2 cellular contexts compared by ENCODE assay signal in the genomic region with DNA sequence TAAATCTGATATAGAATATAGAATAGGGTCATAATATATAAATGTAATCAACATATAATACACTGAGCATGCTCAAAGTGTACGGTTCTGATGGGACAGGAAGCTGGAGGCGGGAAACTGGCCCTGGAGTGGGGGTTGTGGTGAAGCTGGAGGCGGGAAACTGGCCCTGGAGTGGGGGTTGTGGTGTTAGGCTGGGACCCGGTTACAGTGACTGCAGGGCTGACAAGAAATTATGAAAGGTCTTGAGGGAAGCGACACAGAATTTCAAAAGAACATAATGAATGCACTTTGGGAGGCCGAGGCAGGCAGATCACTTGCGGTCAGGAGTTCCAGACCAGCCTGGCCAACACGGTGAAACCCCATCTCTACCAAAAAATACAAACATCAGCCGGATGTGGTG.
TF ChIP-seq lines count a peak whose summit lies in the region.

No MANE protein-coding gene starts in this region.

TF ChIP-seq in A549, 52 proteins besides CTCF, POLR2A, EP300 and RAD21:
- no peak for TF ChIP-seq EHMT2 (IDR thresholded peaks at IDR 0.05; ENCODE audit: low read depth)
- no peak for TF ChIP-seq ZFP36 (IDR thresholded peaks at IDR 0.05; ENCODE audit: borderline replicate concordance, partially characterized antibody)
- TF ChIP-seq PHF8 (IDR thresholded peaks at IDR 0.05; ENCODE audit: borderline replicate concordance, low read depth), result no peak
- no peak for TF ChIP-seq RARB (CRISPR knock-in tag; IDR thresholded peaks at IDR 0.05)
- TF ChIP-seq SMC3 (IDR thresholded peaks at IDR 0.05), result no peak
- TF ChIP-seq, protein P1, sequence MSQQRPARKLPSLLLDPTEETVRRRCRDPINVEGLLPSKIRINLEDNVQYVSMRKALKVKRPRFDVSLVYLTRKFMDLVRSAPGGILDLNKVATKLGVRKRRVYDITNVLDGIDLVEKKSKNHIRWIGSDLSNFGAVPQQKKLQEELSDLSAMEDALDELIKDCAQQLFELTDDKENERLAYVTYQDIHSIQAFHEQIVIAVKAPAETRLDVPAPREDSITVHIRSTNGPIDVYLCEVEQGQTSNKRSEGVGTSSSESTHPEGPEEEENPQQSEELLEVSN (IDR thresholded peaks at IDR 0.05; ENCODE audit: borderline replicate concordance, low read depth), result no peak

TF ChIP-seq in H1, 55 proteins besides CTCF, POLR2A, EP300 and RAD21:
- TF ChIP-seq CTBP2 (IDR thresholded peaks at IDR 0.05; ENCODE audit: borderline replicate concordance, insufficient read depth, insufficient read length, low read length) (no peak), TAF1 (IDR thresholded peaks at IDR 0.05; ENCODE audit: low read depth, low read length) (no peak), HDAC6 (IDR thresholded peaks at IDR 0.05; ENCODE audit: low read depth, low read length) (no peak), NANOG (IDR thresholded peaks at IDR 0.05; ENCODE audit: insufficient read depth, low read depth, low read length, poor library complexity, severe bottlenecking) (no peak), TBP (IDR thresholded peaks at IDR 0.05; ENCODE audit: low read depth, low read length) (no peak), POU5F1 (IDR thresholded peaks at IDR 0.05; ENCODE audit: low read depth, low read length) (no peak), GTF2F1 (IDR thresholded peaks at IDR 0.05; ENCODE audit: borderline replicate concordance, low read depth, low read length) (no peak), SUZ12 (IDR thresholded peaks at IDR 0.05; ENCODE audit: low read length) (no peak), SIX5 (IDR thresholded peaks at IDR 0.05; ENCODE audit: low read depth, low read length) (no peak), EGR1 (IDR thresholded peaks at IDR 0.05; ENCODE audit: borderline replicate concordance, low read depth, low read length) (no peak), YY1 (IDR thresholded peaks at IDR 0.05; ENCODE audit: low read depth, low read length) (no peak), JUND (IDR thresholded peaks at IDR 0.05; ENCODE audit: low read length) (no peak), BACH1 (IDR thresholded peaks at IDR 0.05; ENCODE audit: low read length) (no peak), TEAD4 (IDR thresholded peaks at IDR 0.05; ENCODE audit: low read depth, low read length) (no peak)
- TF ChIP-seq, protein P2, sequence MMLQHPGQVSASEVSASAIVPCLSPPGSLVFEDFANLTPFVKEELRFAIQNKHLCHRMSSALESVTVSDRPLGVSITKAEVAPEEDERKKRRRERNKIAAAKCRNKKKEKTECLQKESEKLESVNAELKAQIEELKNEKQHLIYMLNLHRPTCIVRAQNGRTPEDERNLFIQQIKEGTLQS (IDR thresholded peaks at IDR 0.05; ENCODE audit: insufficient read depth, low read depth, low read length), result no peak
